Comparison of ENCODE assay signal across 1 cellular context in the genomic region with DNA sequence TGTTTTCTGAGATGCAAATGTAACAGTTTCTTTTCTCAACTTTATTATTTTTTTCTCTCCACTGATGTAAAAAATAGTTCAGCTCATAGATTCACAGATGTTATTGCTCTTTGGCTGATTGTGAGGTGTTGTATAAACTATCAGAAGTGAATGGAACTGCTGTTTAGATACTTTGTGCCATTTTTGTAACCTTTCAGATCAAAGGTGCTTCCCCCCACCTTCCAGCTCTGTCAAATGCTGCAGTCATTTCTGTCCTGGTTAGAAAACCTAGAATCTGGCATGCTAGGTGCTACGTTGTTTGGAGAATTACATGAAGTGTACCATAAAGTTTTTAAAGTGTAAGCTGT.
TF ChIP-seq lines count a peak whose summit lies in the region.

No MANE protein-coding gene starts in this region.

TF ChIP-seq in GM12878, 131 proteins besides CTCF, POLR2A, EP300 and RAD21 (continued from another document):
- TF ChIP-seq, protein P1, sequence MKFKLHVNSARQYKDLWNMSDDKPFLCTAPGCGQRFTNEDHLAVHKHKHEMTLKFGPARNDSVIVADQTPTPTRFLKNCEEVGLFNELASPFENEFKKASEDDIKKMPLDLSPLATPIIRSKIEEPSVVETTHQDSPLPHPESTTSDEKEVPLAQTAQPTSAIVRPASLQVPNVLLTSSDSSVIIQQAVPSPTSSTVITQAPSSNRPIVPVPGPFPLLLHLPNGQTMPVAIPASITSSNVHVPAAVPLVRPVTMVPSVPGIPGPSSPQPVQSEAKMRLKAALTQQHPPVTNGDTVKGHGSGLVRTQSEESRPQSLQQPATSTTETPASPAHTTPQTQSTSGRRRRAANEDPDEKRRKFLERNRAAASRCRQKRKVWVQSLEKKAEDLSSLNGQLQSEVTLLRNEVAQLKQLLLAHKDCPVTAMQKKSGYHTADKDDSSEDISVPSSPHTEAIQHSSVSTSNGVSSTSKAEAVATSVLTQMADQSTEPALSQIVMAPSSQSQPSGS (IDR thresholded peaks at IDR 0.05; ENCODE audit: low read length): 0 out of 2 replicates have a peak, but pooled peaks have one; percentile 37
- TF ChIP-seq, protein P2, sequence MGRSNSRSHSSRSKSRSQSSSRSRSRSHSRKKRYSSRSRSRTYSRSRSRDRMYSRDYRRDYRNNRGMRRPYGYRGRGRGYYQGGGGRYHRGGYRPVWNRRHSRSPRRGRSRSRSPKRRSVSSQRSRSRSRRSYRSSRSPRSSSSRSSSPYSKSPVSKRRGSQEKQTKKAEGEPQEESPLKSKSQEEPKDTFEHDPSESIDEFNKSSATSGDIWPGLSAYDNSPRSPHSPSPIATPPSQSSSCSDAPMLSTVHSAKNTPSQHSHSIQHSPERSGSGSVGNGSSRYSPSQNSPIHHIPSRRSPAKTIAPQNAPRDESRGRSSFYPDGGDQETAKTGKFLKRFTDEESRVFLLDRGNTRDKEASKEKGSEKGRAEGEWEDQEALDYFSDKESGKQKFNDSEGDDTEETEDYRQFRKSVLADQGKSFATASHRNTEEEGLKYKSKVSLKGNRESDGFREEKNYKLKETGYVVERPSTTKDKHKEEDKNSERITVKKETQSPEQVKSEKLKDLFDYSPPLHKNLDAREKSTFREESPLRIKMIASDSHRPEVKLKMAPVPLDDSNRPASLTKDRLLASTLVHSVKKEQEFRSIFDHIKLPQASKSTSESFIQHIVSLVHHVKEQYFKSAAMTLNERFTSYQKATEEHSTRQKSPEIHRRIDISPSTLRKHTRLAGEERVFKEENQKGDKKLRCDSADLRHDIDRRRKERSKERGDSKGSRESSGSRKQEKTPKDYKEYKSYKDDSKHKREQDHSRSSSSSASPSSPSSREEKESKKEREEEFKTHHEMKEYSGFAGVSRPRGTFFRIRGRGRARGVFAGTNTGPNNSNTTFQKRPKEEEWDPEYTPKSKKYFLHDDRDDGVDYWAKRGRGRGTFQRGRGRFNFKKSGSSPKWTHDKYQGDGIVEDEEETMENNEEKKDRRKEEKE (IDR thresholded peaks at IDR 0.05): no peak
- TF ChIP-seq RELA (IDR thresholded peaks at IDR 0.05; ENCODE audit: borderline replicate concordance, partially characterized antibody): no peak
- peak; percentile 23 for TF ChIP-seq RUNX3 (IDR thresholded peaks at IDR 0.05; ENCODE audit: low read length)
- peak; percentile 84 for TF ChIP-seq ZNF384 (IDR thresholded peaks at IDR 0.05; ENCODE audit: borderline replicate concordance, low read depth, low read length)
- TF ChIP-seq, protein P3, sequence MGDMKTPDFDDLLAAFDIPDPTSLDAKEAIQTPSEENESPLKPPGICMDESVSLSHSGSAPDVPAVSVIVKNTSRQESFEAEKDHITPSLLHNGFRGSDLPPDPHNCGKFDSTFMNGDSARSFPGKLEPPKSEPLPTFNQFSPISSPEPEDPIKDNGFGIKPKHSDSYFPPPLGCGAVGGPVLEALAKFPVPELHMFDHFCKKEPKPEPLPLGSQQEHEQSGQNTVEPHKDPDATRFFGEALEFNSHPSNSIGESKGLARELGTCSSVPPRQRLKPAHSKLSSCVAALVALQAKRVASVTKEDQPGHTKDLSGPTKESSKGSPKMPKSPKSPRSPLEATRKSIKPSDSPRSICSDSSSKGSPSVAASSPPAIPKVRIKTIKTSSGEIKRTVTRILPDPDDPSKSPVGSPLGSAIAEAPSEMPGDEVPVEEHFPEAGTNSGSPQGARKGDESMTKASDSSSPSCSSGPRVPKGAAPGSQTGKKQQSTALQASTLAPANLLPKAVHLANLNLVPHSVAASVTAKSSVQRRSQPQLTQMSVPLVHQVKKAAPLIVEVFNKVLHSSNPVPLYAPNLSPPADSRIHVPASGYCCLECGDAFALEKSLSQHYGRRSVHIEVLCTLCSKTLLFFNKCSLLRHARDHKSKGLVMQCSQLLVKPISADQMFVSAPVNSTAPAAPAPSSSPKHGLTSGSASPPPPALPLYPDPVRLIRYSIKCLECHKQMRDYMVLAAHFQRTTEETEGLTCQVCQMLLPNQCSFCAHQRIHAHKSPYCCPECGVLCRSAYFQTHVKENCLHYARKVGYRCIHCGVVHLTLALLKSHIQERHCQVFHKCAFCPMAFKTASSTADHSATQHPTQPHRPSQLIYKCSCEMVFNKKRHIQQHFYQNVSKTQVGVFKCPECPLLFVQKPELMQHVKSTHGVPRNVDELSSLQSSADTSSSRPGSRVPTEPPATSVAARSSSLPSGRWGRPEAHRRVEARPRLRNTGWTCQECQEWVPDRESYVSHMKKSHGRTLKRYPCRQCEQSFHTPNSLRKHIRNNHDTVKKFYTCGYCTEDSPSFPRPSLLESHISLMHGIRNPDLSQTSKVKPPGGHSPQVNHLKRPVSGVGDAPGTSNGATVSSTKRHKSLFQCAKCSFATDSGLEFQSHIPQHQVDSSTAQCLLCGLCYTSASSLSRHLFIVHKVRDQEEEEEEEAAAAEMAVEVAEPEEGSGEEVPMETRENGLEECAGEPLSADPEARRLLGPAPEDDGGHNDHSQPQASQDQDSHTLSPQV (IDR thresholded peaks at IDR 0.05): 0 out of 2 replicates have a peak, but pooled peaks have one; percentile 4
- peak; percentile 60 for TF ChIP-seq IRF4 (IDR thresholded peaks at IDR 0.05; ENCODE audit: low read depth, low read length)
- no peak for TF ChIP-seq EED (IDR thresholded peaks at IDR 0.05; ENCODE audit: low read depth)
- TF ChIP-seq KLF5 (IDR thresholded peaks at IDR 0.05; ENCODE audit: partially characterized antibody): no peak
- peak; percentile 45; the same call in 1 of the 2 replicates for TF ChIP-seq FOXM1 (IDR thresholded peaks at IDR 0.05; ENCODE audit: low read depth, low read length)
- TF ChIP-seq, protein P4, sequence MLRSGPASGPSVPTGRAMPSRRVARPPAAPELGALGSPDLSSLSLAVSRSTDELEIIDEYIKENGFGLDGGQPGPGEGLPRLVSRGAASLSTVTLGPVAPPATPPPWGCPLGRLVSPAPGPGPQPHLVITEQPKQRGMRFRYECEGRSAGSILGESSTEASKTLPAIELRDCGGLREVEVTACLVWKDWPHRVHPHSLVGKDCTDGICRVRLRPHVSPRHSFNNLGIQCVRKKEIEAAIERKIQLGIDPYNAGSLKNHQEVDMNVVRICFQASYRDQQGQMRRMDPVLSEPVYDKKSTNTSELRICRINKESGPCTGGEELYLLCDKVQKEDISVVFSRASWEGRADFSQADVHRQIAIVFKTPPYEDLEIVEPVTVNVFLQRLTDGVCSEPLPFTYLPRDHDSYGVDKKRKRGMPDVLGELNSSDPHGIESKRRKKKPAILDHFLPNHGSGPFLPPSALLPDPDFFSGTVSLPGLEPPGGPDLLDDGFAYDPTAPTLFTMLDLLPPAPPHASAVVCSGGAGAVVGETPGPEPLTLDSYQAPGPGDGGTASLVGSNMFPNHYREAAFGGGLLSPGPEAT (IDR thresholded peaks at IDR 0.05; ENCODE audit: low read depth): no peak
- TF ChIP-seq HDAC2 (IDR thresholded peaks at IDR 0.05): no peak
- no peak for TF ChIP-seq NRF1 (conservative IDR thresholded peaks at IDR 0.05; ENCODE audit: low read depth, low read length)
- 0 out of 2 replicates have a peak, but pooled peaks have one; percentile 1 for TF ChIP-seq ASH2L (IDR thresholded peaks at IDR 0.05; ENCODE audit: borderline replicate concordance, low read depth)
- TF ChIP-seq NR2F1 (conservative IDR thresholded peaks at IDR 0.05): peak; percentile 58; the same call in 1 of the 2 replicates
- TF ChIP-seq NFIC (IDR thresholded peaks at IDR 0.05; ENCODE audit: low read depth, low read length): peak; percentile 58; the same call in 1 of the 2 replicates
- TF ChIP-seq IKZF2 (IDR thresholded peaks at IDR 0.05): peak in 1 of 2 experiments; percentile 2; a peak in 1 of 4 replicates
- TF ChIP-seq ETV6 (conservative IDR thresholded peaks at IDR 0.05 in 1 of 2, IDR thresholded peaks at IDR 0.05 in 1 of 2; ENCODE audit: borderline replicate concordance in 1 of 2, low read depth in 1 of 2): peak in 1 of 2 experiments; percentile 16; a peak in 1 of 4 replicates
- 0 out of 2 replicates have a peak, but pooled peaks have one; percentile 25 for TF ChIP-seq CHD2 (IDR thresholded peaks at IDR 0.05; ENCODE audit: borderline replicate concordance, low read depth, low read length)
- peak; percentile 26 for TF ChIP-seq MTA2 (IDR thresholded peaks at IDR 0.05; ENCODE audit: low read depth)
- no peak for TF ChIP-seq NBN (IDR thresholded peaks at IDR 0.05)
- TF ChIP-seq PML (IDR thresholded peaks at IDR 0.05; ENCODE audit: low read length): no peak; the same call in 1 of the 2 replicates
- peak; percentile 62 for TF ChIP-seq JUNB (IDR thresholded peaks at IDR 0.05)
- TF ChIP-seq TAF1 (IDR thresholded peaks at IDR 0.05; ENCODE audit: borderline replicate concordance, low read depth, low read length): no peak
- TF ChIP-seq JUND (IDR thresholded peaks at IDR 0.05; ENCODE audit: low read depth, low read length): 0 out of 2 replicates have a peak, but pooled peaks have one; percentile 26
- TF ChIP-seq NR2C1 (IDR thresholded peaks at IDR 0.05): no peak
- TF ChIP-seq, protein P5, sequence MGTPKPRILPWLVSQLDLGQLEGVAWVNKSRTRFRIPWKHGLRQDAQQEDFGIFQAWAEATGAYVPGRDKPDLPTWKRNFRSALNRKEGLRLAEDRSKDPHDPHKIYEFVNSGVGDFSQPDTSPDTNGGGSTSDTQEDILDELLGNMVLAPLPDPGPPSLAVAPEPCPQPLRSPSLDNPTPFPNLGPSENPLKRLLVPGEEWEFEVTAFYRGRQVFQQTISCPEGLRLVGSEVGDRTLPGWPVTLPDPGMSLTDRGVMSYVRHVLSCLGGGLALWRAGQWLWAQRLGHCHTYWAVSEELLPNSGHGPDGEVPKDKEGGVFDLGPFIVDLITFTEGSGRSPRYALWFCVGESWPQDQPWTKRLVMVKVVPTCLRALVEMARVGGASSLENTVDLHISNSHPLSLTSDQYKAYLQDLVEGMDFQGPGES (IDR thresholded peaks at IDR 0.05): no peak
- TF ChIP-seq, protein P6, sequence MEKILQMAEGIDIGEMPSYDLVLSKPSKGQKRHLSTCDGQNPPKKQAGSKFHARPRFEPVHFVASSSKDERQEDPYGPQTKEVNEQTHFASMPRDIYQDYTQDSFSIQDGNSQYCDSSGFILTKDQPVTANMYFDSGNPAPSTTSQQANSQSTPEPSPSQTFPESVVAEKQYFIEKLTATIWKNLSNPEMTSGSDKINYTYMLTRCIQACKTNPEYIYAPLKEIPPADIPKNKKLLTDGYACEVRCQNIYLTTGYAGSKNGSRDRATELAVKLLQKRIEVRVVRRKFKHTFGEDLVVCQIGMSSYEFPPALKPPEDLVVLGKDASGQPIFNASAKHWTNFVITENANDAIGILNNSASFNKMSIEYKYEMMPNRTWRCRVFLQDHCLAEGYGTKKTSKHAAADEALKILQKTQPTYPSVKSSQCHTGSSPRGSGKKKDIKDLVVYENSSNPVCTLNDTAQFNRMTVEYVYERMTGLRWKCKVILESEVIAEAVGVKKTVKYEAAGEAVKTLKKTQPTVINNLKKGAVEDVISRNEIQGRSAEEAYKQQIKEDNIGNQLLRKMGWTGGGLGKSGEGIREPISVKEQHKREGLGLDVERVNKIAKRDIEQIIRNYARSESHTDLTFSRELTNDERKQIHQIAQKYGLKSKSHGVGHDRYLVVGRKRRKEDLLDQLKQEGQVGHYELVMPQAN (conservative IDR thresholded peaks at IDR 0.05): 0 out of 2 replicates have a peak, but pooled peaks have one; percentile 13
